12 cellular contexts compared by ENCODE assay signal in the genomic region with DNA sequence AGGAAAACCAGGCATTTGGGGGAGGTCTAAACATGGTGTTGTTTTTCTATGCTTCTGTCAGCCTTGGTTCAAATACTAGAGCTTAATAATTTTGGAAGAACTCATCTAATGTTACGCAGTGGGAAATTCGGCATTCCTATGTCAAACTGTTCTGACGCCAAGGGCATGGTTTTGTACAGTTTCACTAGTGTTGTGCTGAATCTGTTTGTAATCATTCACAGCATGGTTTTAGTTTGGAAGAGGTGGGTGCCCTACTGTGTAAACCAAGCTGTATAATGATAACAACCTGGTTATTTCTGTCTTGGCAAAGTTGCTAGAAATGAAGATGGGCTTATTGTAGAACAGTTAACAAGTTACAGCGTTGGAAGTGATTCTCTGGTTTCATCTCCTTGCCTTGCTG. TPM values are rescaled to one million over a fixed set of nuclear protein-coding genes. Genes with fewer than 3 reads are reported as not detected.
DNase-seq lines count a peak whose midpoint lies in the region; ATAC-seq, FAIRE-seq and TF ChIP-seq lines count a peak whose summit lies in the region.
"Had no signal": no experiment of that assay in that cellular context is flagged by ENCODE, and none has a peak within 500 bp of the region (broad histone marks: within the 10 kb centered on the region; RNA-seq: fewer than 3 reads in every experiment).

No MANE protein-coding gene starts in this region.

- no peaks in the 10 kb centered on the region for H3K27me3 Mint-ChIP-seq in astrocyte (ENCODE audit: low read depth, unreplicated experiment)

- peaks cover 51% of the 10 kb centered on the region for H3K36me3 ChIP-seq in left ventricle myocardium inferior
- H3K36me3 ChIP-seq in right atrium auricular region: peaks cover 61% of the 10 kb centered on the region
- peaks cover 37% of the 10 kb centered on the region for H3K36me3 ChIP-seq in astrocyte (ENCODE audit: insufficient read depth, low read length)
- H3K36me3 ChIP-seq in keratinocyte (ENCODE audit: control insufficient read depth in 2 of 2, extremely low read depth in 1 of 2, insufficient read depth in 2 of 2, low read length in 2 of 2): peaks cover 16 to 47% of the 10 kb centered on the region in 2 experiments
- H3K36me3 ChIP-seq in tibial artery: peaks cover 27 to 63% (median 49%) of the 10 kb centered on the region in 3 donors

- ATAC-seq in HG02571 (IDR thresholded peaks at IDR 0.05; ENCODE audit: unreplicated experiment): no peak

- no peaks in the 10 kb centered on the region for H3K27me3 ChIP-seq in left ventricle myocardium inferior (ENCODE audit: low read depth)
- no peaks in the 10 kb centered on the region for H3K27me3 ChIP-seq in right atrium auricular region
- H3K27me3 ChIP-seq in astrocyte (ENCODE audit: insufficient read depth, low read length): no peaks in the 10 kb centered on the region
- H3K27me3 ChIP-seq in keratinocyte (ENCODE audit: control insufficient read depth, extremely low read depth, insufficient read depth, low read length): no peaks in the 10 kb centered on the region
- H3K27me3 ChIP-seq in tibial artery: no peaks in the 10 kb centered on the region
- H3K27me3 ChIP-seq: uterus had no signal

- H3K27ac ChIP-seq in left ventricle myocardium inferior (replicated peaks) (no peak overlapping the region), right atrium auricular region (peak overlapping the region in 1 of 2 donors; percentile 34), astrocyte (ENCODE audit: low read depth, low read length) (no peak overlapping the region), keratinocyte (ENCODE audit: control insufficient read depth, insufficient read depth, low read length) (no peak overlapping the region), tibial artery (peak overlapping the region; percentile 15 to 22)
- H3K27ac ChIP-seq: HL-60, RWPE1, uterus had no signal

- TF ChIP-seq POLR2A in lower leg skin (IDR thresholded peaks at IDR 0.05): no peak

- H3K79me2 ChIP-seq in astrocyte (ENCODE audit: insufficient read depth, low read length) (peaks cover 98% of the 10 kb centered on the region), keratinocyte (ENCODE audit: control insufficient read depth, insufficient read depth, low read length) (peaks cover 85% of the 10 kb centered on the region)

- DNase-seq in left ventricle myocardium inferior (no peak), right atrium auricular region (ENCODE audit: low spot score) (no peak), astrocyte (ENCODE audit: low read depth) (no peak), keratinocyte (ENCODE audit: low read depth, low spot score) (no peak), tibial artery (no peak), NCI-H1436 treated with DMSO at 0.1 percent for 48 hours (lab: John Stamatoyannopoulos, UW) (no peak), lower leg skin (ENCODE audit: low spot score in 2 of 2) (no peak)
- DNase-seq: dermis blood vessel endothelial cell, uterus had no signal

- no peak overlapping the region for H2AFZ ChIP-seq in astrocyte (ENCODE audit: low read depth, low read length)
- H2AFZ ChIP-seq in keratinocyte (ENCODE audit: control insufficient read depth, low read length): no peak overlapping the region

- H3K4me3 Mint-ChIP-seq in astrocyte (ENCODE audit: unreplicated experiment): peak overlapping the region; percentile 30

- H3K27ac Mint-ChIP-seq in astrocyte (ENCODE audit: unreplicated experiment): no peak overlapping the region

- peaks cover 11% of the 10 kb centered on the region for H3K4me1 Mint-ChIP-seq in astrocyte (ENCODE audit: low read depth, unreplicated experiment)

- dilution Hi-C loops in keratinocyte (cut with MboI; ENCODE audit: extremely low pct_ligation_motif_present, low sequenced_read_pairs): no loop called here

- WGBS in lower leg skin, 2 donors: 34 to 61% methylated on average over 4 of the region's 4 CpGs

- H3K9me3 Mint-ChIP-seq in astrocyte (ENCODE audit: unreplicated experiment): no peaks in the 10 kb centered on the region

- H3K4me2 ChIP-seq in astrocyte (ENCODE audit: low read length) (peak overlapping the region; percentile 33), keratinocyte (ENCODE audit: control insufficient read depth, extremely low read depth, insufficient read depth, low read depth, low read length) (no peak overlapping the region)

- H4K20me1 ChIP-seq in astrocyte (ENCODE audit: insufficient read depth, low read length): peaks cover 98% of the 10 kb centered on the region
- peaks cover 65% of the 10 kb centered on the region for H4K20me1 ChIP-seq in keratinocyte (ENCODE audit: control insufficient read depth, extremely low read depth, insufficient read depth, low read length)

- peak overlapping the region; percentile 91 for H3K4me3 ChIP-seq in left ventricle myocardium inferior
- peak overlapping the region in 1 of 2 donors; percentile 6 for H3K4me3 ChIP-seq in right atrium auricular region
- H3K4me3 ChIP-seq in astrocyte (ENCODE audit: insufficient read depth, low read depth, low read length): no peak overlapping the region
- no peak overlapping the region for H3K4me3 ChIP-seq in keratinocyte (ENCODE audit: control insufficient read depth in 2 of 3, extremely low read depth in 1 of 3, insufficient read depth in 2 of 3, low read depth in 1 of 3, low read length in 3 of 3)
- H3K4me3 ChIP-seq in tibial artery: peak overlapping the region in 1 of 2 donors; percentile 87
- no peak overlapping the region for H3K4me3 ChIP-seq in lower leg skin (ENCODE audit: low read depth, poor library complexity, severe bottlenecking)
- H3K4me3 ChIP-seq: uterus had no signal

- intact Hi-C loops in left ventricle myocardium inferior (cut with micrococcal nuclease) (no loop called here), tibial artery (cut with DNase I; ENCODE audit: low total_unique reads) (no loop called here), lower leg skin (cut with DNase I; ENCODE audit: low total_unique reads) (no loop called here)

- H3K9me3 ChIP-seq in left ventricle myocardium inferior (replicated peaks): no peaks in the 10 kb centered on the region
- no peaks in the 10 kb centered on the region for H3K9me3 ChIP-seq in right atrium auricular region
- no peaks in the 10 kb centered on the region for H3K9me3 ChIP-seq in astrocyte (ENCODE audit: insufficient read depth, low read depth, low read length)
- H3K9me3 ChIP-seq in keratinocyte (ENCODE audit: control insufficient read depth, low read depth, low read length): no peaks in the 10 kb centered on the region
- H3K9me3 ChIP-seq in tibial artery: no peaks in the 10 kb centered on the region
- H3K9me3 ChIP-seq: uterus had no signal

- H3K4me1 ChIP-seq in left ventricle myocardium inferior (peaks cover 62% of the 10 kb centered on the region), right atrium auricular region (peaks cover 0 to 59% of the 10 kb centered on the region in 2 donors), astrocyte (ENCODE audit: insufficient read depth, low read length) (no peaks in the 10 kb centered on the region), keratinocyte (ENCODE audit: control insufficient read depth, extremely low read depth, insufficient read depth, low read length) (peaks cover 20% of the 10 kb centered on the region), tibial artery (peaks cover 0 to 54% (median 26%) of the 10 kb centered on the region in 4 donors)

- peak; percentile 95 for FAIRE-seq in astrocyte (lab: Jason Lieb, UNC)
- FAIRE-seq in keratinocyte (lab: Jason Lieb, UNC): peak; percentile 51

- no peak overlapping the region for H3K9ac ChIP-seq in astrocyte (ENCODE audit: low read length)
- no peak overlapping the region for H3K9ac ChIP-seq in keratinocyte (ENCODE audit: control insufficient read depth, extremely low read depth, insufficient read depth, low read length)

- TF ChIP-seq CTCF in left ventricle myocardium inferior (IDR thresholded peaks at IDR 0.05; ENCODE audit: borderline replicate concordance) (no peak), right atrium auricular region (IDR thresholded peaks at IDR 0.05) (no peak), astrocyte (IDR thresholded peaks at IDR 0.05; ENCODE audit: insufficient read depth, low read depth, low read length) (no peak), keratinocyte (optimal IDR thresholded peaks at IDR 0.05 in 1 of 3, IDR thresholded peaks at IDR 0.05 in 1 of 3, conservative IDR thresholded peaks at IDR 0.05 in 1 of 3; ENCODE audit: extremely low read depth in 1 of 3, insufficient read depth in 2 of 3, low read length in 3 of 3) (no peak), tibial artery (IDR thresholded peaks at IDR 0.05) (no peak), lower leg skin (IDR thresholded peaks at IDR 0.05) (no peak)

- H3K9me1 ChIP-seq in keratinocyte (ENCODE audit: control insufficient read depth, extremely low read depth, insufficient read depth, low read length): peaks cover 4% of the 10 kb centered on the region

- H3K36me3 Mint-ChIP-seq in astrocyte (ENCODE audit: low read depth, unreplicated experiment): no peaks in the 10 kb centered on the region

RNA-seq across cellular contexts. Expression of a gene that starts 5.2 kb away (rescaled TPM):
- total RNA-seq in left ventricle myocardium inferior: 138 TPM
- total RNA-seq in right atrium auricular region: 100 to 1,000 TPM; 150 to 152 TPM
- 204 and 242 TPM in 2 replicates for total RNA-seq in astrocyte
- polyA plus RNA-seq in keratinocyte: 83.2 to 127 TPM (median 98.1 TPM) in 3 replicates
- 557 TPM for polyA plus RNA-seq in keratinocyte (2011; ENCODE audit: low read depth)
- 54.7 and 75.1 TPM in 2 replicates for polyA plus RNA-seq in keratinocyte (2011; cell fraction: cytosol; rRNA removed)
- polyA plus RNA-seq in keratinocyte (2011; cell fraction: nucleus; rRNA removed): 95.3 and 148 TPM in 2 replicates
- polyA plus RNA-seq in keratinocyte (2012; ENCODE audit: low replicate concordance): 149 and 182 TPM in 2 replicates
- 58.7 to 160 TPM (median 143 TPM) in 3 replicates for polyA minus RNA-seq in keratinocyte
- polyA minus RNA-seq in keratinocyte (2011; cell fraction: cytosol; rRNA and poly(A)+ RNA removed): 88.8 TPM
- 134 and 234 TPM in 2 replicates for polyA minus RNA-seq in keratinocyte (2011; cell fraction: nucleus; rRNA and poly(A)+ RNA removed)
- total RNA-seq in lower leg skin: 100 to 1,000 TPM; 170 to 252 (median 224) TPM

Comparison
In these comparisons a context has a peak if more than half of its experiments do, and no peak if none do; other contexts are left out.
1. H3K27ac ChIP-seq: peak in tibial artery (2 of 2); none in left ventricle myocardium inferior (single experiment), astrocyte (single experiment) and keratinocyte (single experiment).